15 cellular contexts compared by ENCODE assay signal in genomic region chr22:30989473-30989872, GRCh38. TPM values are rescaled to one million over a fixed set of nuclear protein-coding genes. Genes with fewer than 3 reads are reported as not detected.
A peak's percentile ranks its signal among the peaks of the same experiment; 100 is the strongest.
DNase-seq lines count a peak whose midpoint lies in the region; ATAC-seq lines count a peak whose summit lies in the region.
"Had no signal": no experiment of that assay in that cellular context is flagged by ENCODE, and none has a peak within 500 bp of the region (broad histone marks: within the 10 kb centered on the region; RNA-seq: fewer than 3 reads in every experiment).

No MANE protein-coding gene starts in this region.

- H3K27me3 ChIP-seq in naive thymus-derived CD4-positive, alpha-beta T cell (ENCODE audit: control insufficient read depth in 2 of 2, insufficient read depth in 2 of 2, low read length in 2 of 2): no peaks in the 10 kb centered on the region
- H3K27me3 ChIP-seq: SJSA1 had no signal

- H3K36me3 Mint-ChIP-seq in naive thymus-derived CD4-positive, alpha-beta T cell: peaks cover 0 to 16% (median 3%) of the 10 kb centered on the region in 5 donors
- H3K36me3 Mint-ChIP-seq in activated T-helper 2 cell treated with anti-CD3 and anti-CD28 coated beads, Interferon-gamma antibody, Interleukin-2, Interleukin-4, amounts not matched to agents 10 μg/mL and 5 μg/mL and 100 μg/mL, durations not matched to agents 14 hours and 24 hours and 36 hours (ENCODE audit: low read depth): no peaks in the 10 kb centered on the region

- ATAC-seq in naive thymus-derived CD4-positive, alpha-beta T cell: peak; percentile 66
- ATAC-seq in HG02642 (IDR thresholded peaks at IDR 0.05; ENCODE audit: poor library complexity, unreplicated experiment): no peak

- peaks cover 0 to 24% (median under 1%) of the 10 kb centered on the region in 3 experiments for H3K9me3 ChIP-seq in naive thymus-derived CD4-positive, alpha-beta T cell (ENCODE audit: control insufficient read depth in 2 of 3, low read length in 3 of 3)
- H3K9me3 ChIP-seq: SJSA1 had no signal

- H3K4me3 ChIP-seq in naive thymus-derived CD4-positive, alpha-beta T cell (ENCODE audit: low read length): no peak overlapping the region
- H3K4me3 ChIP-seq: SJSA1 had no signal

- H3K4me1 Mint-ChIP-seq in naive thymus-derived CD4-positive, alpha-beta T cell: peaks cover 0 to 3% (median 0%) of the 10 kb centered on the region in 7 donors
- H3K4me1 Mint-ChIP-seq in activated T-helper 2 cell treated with anti-CD3 and anti-CD28 coated beads, Interferon-gamma antibody, Interleukin-2, Interleukin-4, amounts not matched to agents 10 μg/mL and 5 μg/mL and 100 μg/mL, durations not matched to agents 14 hours and 24 hours and 36 hours (ENCODE audit: low read depth): no peaks in the 10 kb centered on the region
- H3K4me1 Mint-ChIP-seq: IgD-negative memory B cell had no signal

- DNase-seq in GF-D8 (lab: John Stamatoyannopoulos, UW) (peak; percentile 40), NOMO-1 (lab: John Stamatoyannopoulos, UW; ENCODE audit: unreplicated experiment in 2 of 2) (peak; percentile 60 to 88), SKM-1 treated with dmso at 0.1 percent for 144 hours (lab: John Stamatoyannopoulos, UW; ENCODE audit: unreplicated experiment) (peak; percentile 76), NCI-H2227 (lab: John Stamatoyannopoulos, UW; ENCODE audit: unreplicated experiment) (no peak)
- DNase-seq in naive thymus-derived CD4-positive, alpha-beta T cell: no peak
- DNase-seq in stimulated activated naive CD4-positive, alpha-beta T cell (lab: John Stamatoyannopoulos, UW): no peak
- no peak for DNase-seq in activated T-helper 2 cell treated with anti-CD3 and anti-CD28 coated beads, Interferon-gamma antibody, Interleukin-2, Interleukin-4, amounts not matched to agents 10 μg/mL and 5 μg/mL and 100 μg/mL, durations not matched to agents 14 hours and 24 hours and 36 hours (ENCODE audit: low spot score)
- DNase-seq: CD4-positive, alpha-beta T cell; EL; NCI-H1092; NCI-H2227 treated with DMSO at 0.1 percent for 48 hours; NCI-H524 had no signal

- H3K27ac Mint-ChIP-seq in naive thymus-derived CD4-positive, alpha-beta T cell: no peak overlapping the region
- H3K27ac Mint-ChIP-seq in activated T-helper 2 cell treated with anti-CD3 and anti-CD28 coated beads, Interferon-gamma antibody, Interleukin-2, Interleukin-4, amounts not matched to agents 10 μg/mL and 5 μg/mL and 100 μg/mL, durations not matched to agents 14 hours and 24 hours and 36 hours: no peak overlapping the region
- H3K27ac Mint-ChIP-seq: CD4-positive, alpha-beta T cell; IgD-negative memory B cell had no signal

- CTCF ChIA-PET in naive thymus-derived CD4-positive, alpha-beta T cell (lab: Charles Lee): no interaction called here

- no peak overlapping the region for H3K27ac ChIP-seq in naive thymus-derived CD4-positive, alpha-beta T cell (ENCODE audit: low read depth, low read length)
- H3K27ac ChIP-seq: SJSA1 had no signal

- POLR2A ChIA-PET in naive thymus-derived CD4-positive, alpha-beta T cell (lab: Charles Lee): no interaction called here

- no peaks in the 10 kb centered on the region for H3K4me1 ChIP-seq in naive thymus-derived CD4-positive, alpha-beta T cell (ENCODE audit: control insufficient read depth in 2 of 2, insufficient read depth in 2 of 2, low read length in 2 of 2)
- H3K4me1 ChIP-seq: SJSA1 had no signal

- no peaks in the 10 kb centered on the region for H3K36me3 ChIP-seq in naive thymus-derived CD4-positive, alpha-beta T cell (ENCODE audit: control insufficient read depth in 2 of 3, insufficient read depth in 3 of 3, low read length in 3 of 3)
- H3K36me3 ChIP-seq: SJSA1 had no signal

- H3K27me3 Mint-ChIP-seq in naive thymus-derived CD4-positive, alpha-beta T cell: peaks cover 0 to 6% (median 4%) of the 10 kb centered on the region in 5 donors
- H3K27me3 Mint-ChIP-seq in activated T-helper 2 cell treated with anti-CD3 and anti-CD28 coated beads, Interferon-gamma antibody, Interleukin-2, Interleukin-4, amounts not matched to agents 10 μg/mL and 5 μg/mL and 100 μg/mL, durations not matched to agents 14 hours and 24 hours and 36 hours (ENCODE audit: low read depth): no peaks in the 10 kb centered on the region
- H3K27me3 Mint-ChIP-seq: CD4-positive, alpha-beta T cell had no signal

- peaks cover 8 to 74% (median 31%) of the 10 kb centered on the region in 11 donors for H3K9me3 Mint-ChIP-seq in naive thymus-derived CD4-positive, alpha-beta T cell
- H3K9me3 Mint-ChIP-seq in activated T-helper 2 cell treated with anti-CD3 and anti-CD28 coated beads, Interferon-gamma antibody, Interleukin-2, Interleukin-4, amounts not matched to agents 10 μg/mL and 5 μg/mL and 100 μg/mL, durations not matched to agents 14 hours and 24 hours and 36 hours: peaks cover 34% of the 10 kb centered on the region

- no peak overlapping the region for H3K4me3 Mint-ChIP-seq in naive thymus-derived CD4-positive, alpha-beta T cell
- no peak overlapping the region for H3K4me3 Mint-ChIP-seq in activated T-helper 2 cell treated with anti-CD3 and anti-CD28 coated beads, Interferon-gamma antibody, Interleukin-2, Interleukin-4, amounts not matched to agents 10 μg/mL and 5 μg/mL and 100 μg/mL, durations not matched to agents 14 hours and 24 hours and 36 hours (ENCODE audit: low read depth)
- H3K4me3 Mint-ChIP-seq: CD4-positive, alpha-beta T cell had no signal

- intact Hi-C loops in naive thymus-derived CD4-positive, alpha-beta T cell (cut with micrococcal nuclease): no loop called here
- intact Hi-C loops in activated T-helper 2 cell treated with anti-CD3 and anti-CD28 coated beads, Interferon-gamma antibody, Interleukin-2, Interleukin-4, amounts not matched to agents 10 μg/mL and 5 μg/mL and 100 μg/mL, durations not matched to agents 14 hours and 24 hours and 36 hours (cut with micrococcal nuclease): no loop called here

RNA-seq across cellular contexts. Expression of gene TUG1, which starts 20.4 kb away (rescaled TPM):
- total RNA-seq in naive thymus-derived CD4-positive, alpha-beta T cell: 100 to 1,000 TPM in 3 of 5 experiments, 10 to 100 TPM in 2; 82.7 to 159 (median 113) TPM
- 10 to 100 TPM; 24.0 to 33.3 TPM for polyA plus RNA-seq in naive thymus-derived CD4-positive, alpha-beta T cell
- total RNA-seq in activated T-helper 2 cell treated with anti-CD3 and anti-CD28 coated beads, Interferon-gamma antibody, Interleukin-2, Interleukin-4, amounts not matched to agents 10 μg/mL and 5 μg/mL and 100 μg/mL, durations not matched to agents 14 hours and 24 hours and 36 hours: 66.9 and 68.2 TPM in 2 replicates

RNA-seq across cellular contexts. Expression of gene MORC2, which starts 20.9 kb away (rescaled TPM):
- total RNA-seq in naive thymus-derived CD4-positive, alpha-beta T cell: 10 to 100 TPM; 34.8 to 66.9 (median 46.5) TPM
- polyA plus RNA-seq in naive thymus-derived CD4-positive, alpha-beta T cell: 10 to 100 TPM; 12.8 to 25.6 TPM
- 37.2 and 42.1 TPM in 2 replicates for total RNA-seq in activated T-helper 2 cell treated with anti-CD3 and anti-CD28 coated beads, Interferon-gamma antibody, Interleukin-2, Interleukin-4, amounts not matched to agents 10 μg/mL and 5 μg/mL and 100 μg/mL, durations not matched to agents 14 hours and 24 hours and 36 hours

Comparison
In these comparisons a context has a peak if more than half of its experiments do, and no peak if none do; other contexts are left out.
1. DNase-seq: peak in GF-D8 (single experiment), NOMO-1 (2 of 2) and SKM-1 treated with dmso at 0.1 percent for 144 hours (single experiment); none in naive thymus-derived CD4-positive, alpha-beta T cell (0 of 9), NCI-H2227 (single experiment), stimulated activated naive CD4-positive, alpha-beta T cell (0 of 6) and activated T-helper 2 cell treated with anti-CD3 and anti-CD28 coated beads, Interferon-gamma antibody, Interleukin-2, Interleukin-4, amounts not matched to agents 10 μg/mL and 5 μg/mL and 100 μg/mL, durations not matched to agents 14 hours and 24 hours and 36 hours (single experiment).